ENCODE assay signal across 8 cellular contexts in the genomic region with DNA sequence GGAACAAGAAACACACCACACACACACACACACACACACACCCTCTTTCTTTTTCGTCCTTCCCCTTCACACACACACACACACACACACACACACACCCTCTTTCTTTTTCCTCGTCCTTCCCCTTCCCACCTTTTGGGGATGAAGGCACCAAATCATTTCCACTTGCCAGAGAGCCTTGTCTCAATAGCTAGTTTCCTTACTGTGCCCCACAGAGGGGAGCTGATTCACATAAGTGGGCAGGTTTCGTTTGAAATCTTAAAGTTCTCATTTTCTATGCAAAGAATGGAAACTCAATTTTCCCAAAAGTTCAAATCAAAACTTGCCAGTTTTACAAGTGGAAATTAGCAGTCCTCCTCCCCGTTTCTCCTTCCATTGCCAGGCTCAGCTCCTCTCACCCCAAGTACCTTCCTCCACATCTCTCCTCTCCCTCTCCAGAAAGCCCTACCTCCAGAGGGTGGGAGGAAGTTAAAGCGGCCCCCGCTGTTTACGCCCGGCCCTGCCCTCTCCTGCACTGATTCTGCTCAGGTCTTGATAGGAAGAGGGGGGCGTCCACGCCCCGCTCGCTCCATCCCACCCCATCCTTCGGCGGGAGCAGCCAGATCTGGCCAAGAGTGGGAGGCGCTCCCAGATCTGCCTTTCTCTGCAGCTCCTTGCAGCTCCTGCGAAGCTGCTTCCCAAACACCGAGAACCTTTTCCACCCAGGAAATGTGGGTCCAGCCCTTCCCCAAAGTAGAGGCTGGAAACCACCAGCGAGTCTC. TPM values are rescaled to one million over a fixed set of nuclear protein-coding genes. Genes with fewer than 3 reads are reported as not detected.
DNase-seq lines count a peak whose midpoint lies in the region; ATAC-seq lines count a peak whose summit lies in the region.

No MANE protein-coding gene starts in this region.

- peak overlapping the region in 1 of 3 donors; percentile 60 for H3K9ac ChIP-seq in skeletal muscle tissue (ENCODE audit: low read depth in 1 of 3, low read length in 3 of 3)

- H3K36me3 Mint-ChIP-seq in immature natural killer cell = peaks cover 0 to 12% (median 7%) of the 10 kb centered on the region in 3 donors

- peak; percentile 32 for DNase-seq in astrocyte of the hippocampus (ENCODE audit: low read depth, low spot score)
- DNase-seq in iPS-NIHi11 (ENCODE audit: low spot score) = peak; percentile 31
- no peak for DNase-seq in immature natural killer cell
- DNase-seq in AML-193 (lab: John Stamatoyannopoulos, UW) = no peak
- DNase-seq in activated naive CD4-positive, alpha-beta T cell (lab: John Stamatoyannopoulos, UW) = no peak
- DNase-seq in cortex of kidney (lab: John Stamatoyannopoulos, UW) = no peak

- peaks cover 20 to 24% (median 22%) of the 10 kb centered on the region in 3 donors for H3K27me3 ChIP-seq in skeletal muscle tissue (ENCODE audit: control insufficient read depth in 3 of 3, insufficient read depth in 3 of 3, low read length in 3 of 3)

- H3K4me3 Mint-ChIP-seq in immature natural killer cell = peak overlapping the region in 2 of 5 donors; percentile 41 to 51

- H3K9me3 ChIP-seq in skeletal muscle tissue (ENCODE audit: control insufficient read depth in 3 of 3, low read length in 3 of 3) = no peaks in the 10 kb centered on the region

- H3K4me1 Mint-ChIP-seq in immature natural killer cell = peaks cover 4 to 5% of the 10 kb centered on the region in 2 donors

- peak overlapping the region in 1 of 6 donors; percentile 37 for H3K27ac Mint-ChIP-seq in immature natural killer cell

- peaks cover 4 to 25% (median 13%) of the 10 kb centered on the region in 6 donors for H3K9me3 Mint-ChIP-seq in immature natural killer cell

- H3K27ac ChIP-seq in skeletal muscle tissue (ENCODE audit: low read depth, low read length) = no peak overlapping the region

- H3K36me3 ChIP-seq in skeletal muscle tissue (ENCODE audit: control insufficient read depth in 3 of 3, insufficient read depth in 3 of 3, low read length in 3 of 3) = no peaks in the 10 kb centered on the region

- H3K4me3 ChIP-seq in skeletal muscle tissue (ENCODE audit: low read length in 3 of 3) = peak overlapping the region; percentile 67 to 76 (median 72)

- ATAC-seq in HG03432 (IDR thresholded peaks at IDR 0.05; ENCODE audit: unreplicated experiment) = peak; percentile 15

- peaks cover 7 to 15% (median 13%) of the 10 kb centered on the region in 3 donors for H3K4me1 ChIP-seq in skeletal muscle tissue (ENCODE audit: control insufficient read depth in 3 of 3, insufficient read depth in 3 of 3, low read length in 3 of 3)

- peaks cover 8 to 29% (median 17%) of the 10 kb centered on the region in 3 donors for H3K27me3 Mint-ChIP-seq in immature natural killer cell (ENCODE audit: low read depth in 3 of 3)

RNA-seq across cellular contexts. Expression of a gene that starts 1.3 kb away (rescaled TPM):
- 1.6 TPM for total RNA-seq in skeletal muscle tissue
- not detected for polyA plus RNA-seq in immature natural killer cell

Comparison
In these comparisons a context has a peak if more than half of its experiments do, and no peak if none do; other contexts are left out.
1. DNase-seq: peak in astrocyte of the hippocampus (single experiment) and iPS-NIHi11 (single experiment); none in immature natural killer cell (0 of 3), AML-193 (0 of 2), activated naive CD4-positive, alpha-beta T cell (0 of 4) and cortex of kidney (single experiment).